In the genomic region with DNA sequence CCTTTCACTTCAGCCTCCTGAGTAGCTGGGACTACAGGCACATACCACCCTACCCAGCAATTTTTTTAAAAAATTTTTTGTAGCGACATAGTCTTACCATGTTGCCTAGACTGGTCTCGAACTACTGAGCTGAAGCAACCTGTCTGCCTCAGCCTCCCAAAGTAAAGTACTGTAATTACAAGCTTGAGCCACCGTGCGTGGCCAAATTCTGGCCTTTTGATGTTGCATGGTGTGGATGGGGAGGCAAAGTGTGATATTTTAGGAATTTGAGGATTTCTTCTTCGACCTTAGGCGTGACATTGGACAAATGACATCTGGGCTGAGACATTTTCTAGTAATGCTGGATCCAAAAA, we compare ENCODE assay signal across 6 cellular contexts.
DNase-seq lines count a peak whose midpoint lies in the region; ATAC-seq, FAIRE-seq and TF ChIP-seq lines count a peak whose summit lies in the region.
"Not testable (repeated sequence)": the region's sequence is repeated elsewhere in the genome, so short reads cannot be mapped to it uniquely, and the experiment has no call there.

No MANE protein-coding gene starts in this region.

- no CpG with 5 or more reads among the region's 6 CpGs for WGBS in HepG2 (ENCODE audit: low lambda C conversion rate)

- H3K9me3 Mint-ChIP-seq in Caco-2 (ENCODE audit: unreplicated experiment); GM23338; WTC11: not testable (repeated sequence)

- intact Hi-C loops in Caco-2 (cut with micrococcal nuclease; ENCODE audit: unreplicated experiment); HCT116 (cut with micrococcal nuclease); HepG2 (cut with micrococcal nuclease; ENCODE audit: unreplicated experiment): not testable (repeated sequence)

- FAIRE-seq in HepG2 (lab: Jason Lieb, UNC) = not testable (repeated sequence)

- not testable (repeated sequence) for H3K4me2 ChIP-seq in GM23338; HCT116 (ENCODE audit: low read length); HepG2 (ENCODE audit: low read depth, low read length)

- in situ Hi-C loops in HepG2 (cut with HindIII; ENCODE audit: extremely low pct_ligation_motif_present, low pct_unique_long_range_greater_than_20kb) = not testable (repeated sequence)

- H3K36me3 Mint-ChIP-seq in Caco-2 (ENCODE audit: insufficient read depth, unreplicated experiment); GM23338 (ENCODE audit: low read depth); WTC11: not testable (repeated sequence)

- RAD21 ChIA-PET in HCT116 (lab: Charles Lee; ENCODE audit: low non-redundant PET in 1 of 2, low total read pairs in 2 of 2, uncharacterized antibody in 2 of 2, unreplicated experiment in 2 of 2) = not testable (repeated sequence)

- not testable (repeated sequence) for DNase-seq in Caco-2; GM23338 (ENCODE audit: low spot score); HCT116 (ENCODE audit: low read depth, low spot score); WTC11 (ENCODE audit: low spot score); foreskin keratinocyte; HepG2 (ENCODE audit: low spot score)

- TF ChIP-seq RAD21 in HCT116 (IDR thresholded peaks at IDR 0.05; ENCODE audit: low read depth); HepG2 (CRISPR knock-in tag; IDR thresholded peaks at IDR 0.05): not testable (repeated sequence)

- not testable (repeated sequence) for H3K9ac ChIP-seq in HCT116 (ENCODE audit: low read length); HepG2 (ENCODE audit: insufficient read depth, low read depth, low read length)

- H3K27ac Mint-ChIP-seq in Caco-2 (ENCODE audit: unreplicated experiment) = peak overlapping the region; percentile 52
- not testable (repeated sequence) for H3K27ac Mint-ChIP-seq in GM23338, WTC11

- not testable (repeated sequence) for TF ChIP-seq POLR2A in HCT116 (IDR thresholded peaks at IDR 0.05; ENCODE audit: borderline replicate concordance, extremely low read depth, insufficient read depth, insufficient read length); HepG2 (IDR thresholded peaks at IDR 0.05; ENCODE audit: insufficient read depth in 1 of 2, low read depth in 2 of 2, low read length in 2 of 2)

- H3K4me3 ChIP-seq in Caco-2 (ENCODE audit: low read depth, low read length); GM23338; HCT116 (replicated peaks in 1 of 2; ENCODE audit: low read depth in 1 of 2, low read length in 2 of 2); HepG2 (replicated peaks in 1 of 3; ENCODE audit: insufficient read depth in 1 of 3, low read depth in 2 of 3, low read length in 3 of 3): not testable (repeated sequence)

- not testable (repeated sequence) for H3K27me3 Mint-ChIP-seq in Caco-2 (ENCODE audit: insufficient read depth, unreplicated experiment); GM23338 (ENCODE audit: insufficient read depth, low read depth, poor library complexity); WTC11 (ENCODE audit: low read depth)

- ATAC-seq in GM23338 = peak; percentile 32; the same call in 1 of the 3 replicates
- peak; percentile 52; the same call in 1 of the 2 replicates for ATAC-seq in HCT116
- peak; percentile 39; the same call in 1 of the 2 replicates for ATAC-seq in WTC11
- peak; percentile 6 for ATAC-seq in foreskin keratinocyte
- peak; percentile 49; the same call in 2 of the 3 replicates for ATAC-seq in HepG2

- H3F3A ChIP-seq in GM23338 (replicated peaks; ENCODE audit: low read depth) = not testable (repeated sequence)

- not testable (repeated sequence) for H3K4me3 Mint-ChIP-seq in Caco-2 (ENCODE audit: unreplicated experiment); GM23338; WTC11

- POLR2A ChIA-PET in Caco-2 (lab: Charles Lee); HCT116 (lab: Charles Lee); WTC11 (lab: Charles Lee); HepG2 (lab: Yijun Ruan, JAX): not testable (repeated sequence)

- not testable (repeated sequence) for H2AFZ ChIP-seq in GM23338; HCT116 (ENCODE audit: low read depth, low read length, poor library complexity, severe bottlenecking); HepG2 (ENCODE audit: low read length)

- not testable (repeated sequence) for TF ChIP-seq EP300 in HepG2 (IDR thresholded peaks at IDR 0.05; ENCODE audit: low read depth in 2 of 2, low read length in 2 of 2); HepG2 (CRISPR knock-in tag; IDR thresholded peaks at IDR 0.05; ENCODE audit: borderline replicate concordance)

- H3K4me1 Mint-ChIP-seq in Caco-2 (ENCODE audit: low read depth, unreplicated experiment); GM23338; WTC11: not testable (repeated sequence)

- not testable (repeated sequence) for H3K9me2 ChIP-seq in GM23338 (ENCODE audit: insufficient read depth); HCT116 (ENCODE audit: insufficient read depth)

- H3K27me3 ChIP-seq in Caco-2 (replicated peaks; ENCODE audit: control insufficient read depth, insufficient read depth, low read length); GM23338 (ENCODE audit: insufficient read depth); HCT116 (ENCODE audit: insufficient read depth, low read length); foreskin keratinocyte; HepG2 (ENCODE audit: control insufficient read depth in 1 of 2, insufficient read depth in 2 of 2, low read length in 2 of 2): not testable (repeated sequence)

- CTCF ChIA-PET in Caco-2 (lab: Charles Lee); HCT116 (lab: Charles Lee); WTC11 (lab: Charles Lee); HepG2 (lab: Yijun Ruan, JAX; ENCODE audit: low intra/inter-chr PET ratio, low total read pairs): not testable (repeated sequence)

- TF ChIP-seq CTCF in Caco-2 (IDR thresholded peaks at IDR 0.05; ENCODE audit: insufficient read depth in 1 of 2, low read depth in 1 of 2, low read length in 1 of 2, severe bottlenecking in 1 of 2, unreplicated experiment in 1 of 2); GM23338 (conservative IDR thresholded peaks at IDR 0.05; ENCODE audit: low read depth in 2 of 2); HCT116 (IDR thresholded peaks at IDR 0.05 in 2 of 3, conservative IDR thresholded peaks at IDR 0.05 in 1 of 3; ENCODE audit: borderline replicate concordance in 1 of 3, insufficient read depth in 1 of 3, low read depth in 2 of 3, low read length in 2 of 3); WTC11 (IDR thresholded peaks at IDR 0.05); foreskin keratinocyte (conservative IDR thresholded peaks at IDR 0.05); HepG2 (CRISPR knock-in tag; IDR thresholded peaks at IDR 0.05): not testable (repeated sequence)

- BruUV-seq in Caco-2 (replicated peaks; lab: Mats Ljungman, UMichigan); HCT116 (replicated peaks; lab: Mats Ljungman, UMichigan); HepG2 (replicated peaks; lab: Mats Ljungman, UMichigan): not testable (repeated sequence)

- not testable (repeated sequence) for H4K20me1 ChIP-seq in GM23338 (replicated peaks; ENCODE audit: insufficient read depth); HCT116 (ENCODE audit: insufficient read depth); HepG2 (ENCODE audit: insufficient read depth, low read length)

- not testable (repeated sequence) for H3K36me3 ChIP-seq in Caco-2 (ENCODE audit: control insufficient read depth, insufficient read depth, low read length); GM23338 (ENCODE audit: insufficient read depth); HCT116 (ENCODE audit: control insufficient read depth in 1 of 2, insufficient read depth in 2 of 2, low read length in 2 of 2); HepG2 (replicated peaks in 1 of 2; ENCODE audit: control insufficient read depth in 1 of 2, insufficient read depth in 2 of 2, low read length in 2 of 2)

- not testable (repeated sequence) for H3K9me3 ChIP-seq in Caco-2; HCT116 (ENCODE audit: control insufficient read depth in 1 of 2, insufficient read depth in 1 of 2, low read depth in 1 of 2, low read length in 2 of 2); HepG2 (ENCODE audit: low read length)

- H3K27ac ChIP-seq in GM23338 (ENCODE audit: low read depth); HCT116 (ENCODE audit: low read depth, low read length); foreskin keratinocyte; HepG2 (ENCODE audit: extremely low read length, insufficient read depth, low read length): not testable (repeated sequence)

- H3K4me1 ChIP-seq in Caco-2; GM23338 (ENCODE audit: insufficient read depth); HCT116 (ENCODE audit: control insufficient read depth in 1 of 2, insufficient read depth in 2 of 2, low read length in 2 of 2); foreskin keratinocyte: not testable (repeated sequence)
- H3K4me1 ChIP-seq in HepG2 (ENCODE audit: insufficient read depth, low read length) = peaks cover 15% of the 10 kb centered on the region

- not testable (repeated sequence) for H3K79me2 ChIP-seq in GM23338 (replicated peaks; ENCODE audit: insufficient read depth); HCT116 (ENCODE audit: insufficient read depth, low read length); HepG2 (ENCODE audit: insufficient read depth, low read length)
